ENCODE assay signal across 24 cellular contexts in genomic region chr6:3525915-3526314, GRCh38.
"Had no signal": no experiment of that assay in that cellular context is flagged by ENCODE, and none has a peak within 500 bp of the region (broad histone marks: within the 10 kb centered on the region; RNA-seq: fewer than 3 reads in every experiment).

No MANE protein-coding gene starts in this region.

- H3K79me2 ChIP-seq: parathyroid adenoma had no signal

- H3K27ac ChIP-seq: dorsolateral prefrontal cortex, lower lobe of right lung, parathyroid adenoma, right atrium auricular region, sigmoid colon, spleen, testis, tibial artery had no signal

- DNase-seq: dorsolateral prefrontal cortex; effector CD8-positive, alpha-beta T cell; erythroblast; hypothalamus; immature natural killer cell; islet precursor cell; left ventricle myocardium superior; lower lobe of right lung; mucosa of descending colon; naive B cell; sigmoid colon; spleen; stimulated activated CD4-positive, alpha-beta T cell treated with anti-CD3 and anti-CD28 coated beads, Interleukin-4, amount 100 ng/mL, for 4 hours; stimulated activated naive CD8-positive, alpha-beta T cell treated with anti-CD3 and anti-CD28 coated beads, Interleukin-15, Interleukin-2, amounts not matched to agents 100 U/mL and 50 U/mL, for 24 hours; substantia nigra; testis; tibial artery had no signal

- H3K27me3 ChIP-seq: dorsolateral prefrontal cortex, right atrium auricular region, sigmoid colon, testis, tibial artery had no signal

- H3K4me3 ChIP-seq: dorsolateral prefrontal cortex, lower lobe of right lung, mucosa of descending colon, prostate gland, right atrium auricular region, sigmoid colon, spleen, testis, tibial artery had no signal

- H3K9ac ChIP-seq: parathyroid adenoma had no signal

- H3K9me3 ChIP-seq: lower lobe of right lung, mucosa of descending colon, prostate gland, right atrium auricular region, sigmoid colon, spleen, testis, tibial artery had no signal

- FAIRE-seq: colon, frontal cortex had no signal

- H3K4me1 ChIP-seq: lower lobe of right lung, parathyroid adenoma, prostate gland, right atrium auricular region, spleen, testis had no signal

- ATAC-seq: left ventricle myocardium superior; lower lobe of right lung; mucosa of descending colon; natural killer cell treated with Interleukin-12 subunit alpha and Interleukin-12 subunit beta and Interleukin-15 and Interleukin-18, amount 100 ng/mL, for 72 hours; stimulated activated memory B cell treated with anti-CD40 and anti-IgM and Interleukin-4, amounts not matched to agents 10 μg/mL and 1 μg/mL and 100 μg/mL, for 72 hours; stimulated activated naive CD8-positive, alpha-beta T cell treated with anti-CD3 and anti-CD28 coated beads, Interleukin-15, Interleukin-2, amounts not matched to agents 100 U/mL and 50 U/mL, for 24 hours had no signal

- H3K36me3 ChIP-seq: lower lobe of right lung, prostate gland, right atrium auricular region, sigmoid colon, spleen, tibial artery had no signal

- H2AFZ ChIP-seq: parathyroid adenoma had no signal
